ENCODE assay signal across 18 cellular contexts in the genomic region with DNA sequence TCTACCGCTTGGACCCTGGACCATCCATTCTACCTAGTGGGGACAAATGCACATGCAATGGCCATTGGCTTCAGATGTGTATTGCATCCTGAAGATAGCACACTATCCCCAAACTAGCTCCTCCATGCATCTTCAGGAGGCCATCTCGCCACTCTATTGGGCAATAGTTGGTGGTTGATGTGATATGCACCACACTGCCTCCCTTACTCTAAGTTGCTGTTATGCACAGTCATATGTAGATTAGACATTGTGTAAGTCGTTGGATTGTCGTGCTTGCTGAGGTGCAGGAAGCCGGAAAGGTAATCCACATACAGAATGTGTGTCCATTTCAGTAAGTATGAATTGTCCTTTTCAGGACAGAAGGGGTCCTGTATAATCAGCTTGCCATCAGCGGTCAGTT. TPM values are rescaled to one million over a fixed set of nuclear protein-coding genes. Genes with fewer than 3 reads are reported as not detected.
"Had no signal": no experiment of that assay in that cellular context is flagged by ENCODE, and none has a peak within 500 bp of the region (broad histone marks: within the 10 kb centered on the region; RNA-seq: fewer than 3 reads in every experiment).

No MANE protein-coding gene starts in this region.

- H3K27ac ChIP-seq: coronary artery, epithelial cell of prostate, lower lobe of right lung, vagina had no signal

- H3K4me1 Mint-ChIP-seq: activated B cell treated with CpG ODN at 0.5 μM for 24 hours, naive B cell had no signal

- H3K9me3 ChIP-seq: lower lobe of right lung, vagina had no signal

- DNase-seq: activated B cell treated with CpG ODN at 0.5 μM for 24 hours; activated CD4-positive, alpha-beta T cell treated with anti-CD3 and anti-CD28 coated beads, Interleukin-2, amount 10 ng/mL, durations not matched to agents 24 days and 14 days; activated naive CD4-positive, alpha-beta T cell treated with anti-CD3 and anti-CD28 coated beads, Interleukin-2, amount 10 ng/mL, durations not matched to agents 7 days and 5 days; activated T-cell treated with anti-CD3 and anti-CD28 coated beads for 4 hours; effector CD4-positive, alpha-beta T cell; hypothalamus; left cardiac atrium; naive B cell; right cardiac atrium had no signal

- ATAC-seq: activated T-helper 17 cell treated with anti-CD3 and anti-CD28 coated beads, Interleukin-2, amount 50 U/mL, for 72 hours had no signal

- H3K36me3 Mint-ChIP-seq: activated naive CD4-positive, alpha-beta T cell treated with anti-CD3 and anti-CD28 coated beads, Interleukin-2, amount 10 ng/mL, durations not matched to agents 7 days and 5 days; naive B cell had no signal

- H3K27ac Mint-ChIP-seq: activated B cell treated with CpG ODN at 0.5 μM for 24 hours; activated CD4-positive, alpha-beta T cell treated with anti-CD3 and anti-CD28 coated beads, Interleukin-2, amount 10 ng/mL, durations not matched to agents 24 days and 14 days; activated naive CD4-positive, alpha-beta T cell treated with anti-CD3 and anti-CD28 coated beads, Interleukin-2, amount 10 ng/mL, durations not matched to agents 7 days and 5 days; activated T-helper 17 cell treated with anti-CD3 and anti-CD28 coated beads, Interleukin-2, amount 50 U/mL, for 72 hours; naive B cell had no signal

- H3K27me3 Mint-ChIP-seq: activated T-helper 17 cell treated with anti-CD3 and anti-CD28 coated beads, Interleukin-2, amount 50 U/mL, for 72 hours; naive B cell had no signal

- H3K36me3 ChIP-seq: lower lobe of right lung, vagina had no signal

- H3K9me3 Mint-ChIP-seq: activated B cell treated with CpG ODN at 0.5 μM for 24 hours; activated CD4-positive, alpha-beta T cell treated with anti-CD3 and anti-CD28 coated beads, Interleukin-2, amount 10 ng/mL, durations not matched to agents 24 days and 14 days; activated naive CD4-positive, alpha-beta T cell treated with anti-CD3 and anti-CD28 coated beads, Interleukin-2, amount 10 ng/mL, durations not matched to agents 7 days and 5 days; activated T-helper 17 cell treated with anti-CD3 and anti-CD28 coated beads, Interleukin-2, amount 50 U/mL, for 72 hours had no signal

- H3K4me3 Mint-ChIP-seq: activated B cell treated with CpG ODN at 0.5 μM for 24 hours; activated CD4-positive, alpha-beta T cell treated with anti-CD3 and anti-CD28 coated beads, Interleukin-2, amount 10 ng/mL, durations not matched to agents 24 days and 14 days; activated naive CD4-positive, alpha-beta T cell treated with anti-CD3 and anti-CD28 coated beads, Interleukin-2, amount 10 ng/mL, durations not matched to agents 7 days and 5 days; activated T-helper 17 cell treated with anti-CD3 and anti-CD28 coated beads, Interleukin-2, amount 50 U/mL, for 72 hours; naive B cell had no signal

- H3K4me3 ChIP-seq: coronary artery, lower lobe of right lung, smooth muscle cell, vagina had no signal

- H3K27me3 ChIP-seq: vagina had no signal

RNA-seq across cellular contexts. Expression of a gene that starts 26.7 kb away (rescaled TPM):
- total RNA-seq: activated B cell treated with CpG ODN at 0.5 μM for 24 hours; activated CD4-positive, alpha-beta T cell treated with anti-CD3 and anti-CD28 coated beads, Interleukin-2, amount 10 ng/mL, durations not matched to agents 24 days and 14 days; cardiac septum; glomerular endothelial cell; left cardiac atrium; lower lobe of right lung; posterior vena cava; right cardiac atrium had no signal
- polyA plus RNA-seq: right cardiac atrium had no signal

RNA-seq across cellular contexts. Expression of a gene that starts 35.4 kb away (rescaled TPM):
- total RNA-seq: activated B cell treated with CpG ODN at 0.5 μM for 24 hours; activated CD4-positive, alpha-beta T cell treated with anti-CD3 and anti-CD28 coated beads, Interleukin-2, amount 10 ng/mL, durations not matched to agents 24 days and 14 days; activated T-helper 17 cell treated with anti-CD3 and anti-CD28 coated beads, Interleukin-2, amount 50 U/mL, for 72 hours; glomerular endothelial cell; posterior vena cava had no signal
